In the genomic region with DNA sequence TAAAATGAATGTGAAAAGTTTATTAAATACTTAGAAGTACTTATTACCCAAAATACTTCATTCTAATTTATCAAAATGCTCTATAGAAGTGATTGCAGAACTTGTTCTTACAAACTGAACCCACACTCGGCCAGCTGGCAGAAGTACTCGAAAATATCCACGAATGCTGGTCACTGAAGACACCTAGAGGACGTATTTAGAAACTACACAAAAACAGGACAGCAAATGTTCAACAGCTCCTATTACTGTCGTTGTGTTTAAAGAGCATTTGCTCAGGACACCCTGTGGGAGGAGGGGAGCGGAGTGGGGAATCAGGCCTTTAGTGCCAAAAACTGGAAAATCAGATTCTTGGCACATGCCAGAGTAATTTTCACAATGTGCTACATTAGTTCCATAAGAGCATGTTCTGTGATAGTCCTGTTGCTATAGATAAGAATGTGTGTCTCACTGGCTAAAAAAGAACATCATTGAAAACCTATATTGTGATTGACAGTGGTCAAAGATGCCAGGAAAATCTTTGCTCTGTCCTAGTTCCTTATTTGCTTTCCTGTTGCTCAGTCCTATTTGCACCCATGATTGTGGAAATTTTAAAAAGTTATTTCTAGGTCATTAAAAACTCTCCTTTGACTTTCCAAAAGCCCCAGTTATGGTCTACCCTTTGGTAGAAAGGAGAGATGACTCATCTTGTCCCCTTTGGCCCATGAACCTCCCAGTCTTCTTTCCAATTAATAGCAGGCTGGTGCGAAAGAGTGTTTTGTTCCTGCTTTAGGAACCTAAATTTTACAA, we compare ENCODE assay signal across 8 cellular contexts. TPM values are rescaled to one million over a fixed set of nuclear protein-coding genes. Genes with fewer than 3 reads are reported as not detected.
DNase-seq lines count a peak whose midpoint lies in the region; FAIRE-seq and TF ChIP-seq lines count a peak whose summit lies in the region.

No MANE protein-coding gene starts in this region.

- H3K4me1 Mint-ChIP-seq in activated T-helper 2 cell treated with anti-CD3 and anti-CD28 coated beads, Interferon-gamma antibody, Interleukin-2, Interleukin-4, amounts not matched to agents 10 μg/mL and 5 μg/mL and 100 μg/mL, durations not matched to agents 14 hours and 24 hours and 36 hours (ENCODE audit: low read depth): peaks cover 12% of the 10 kb centered on the region
- H3K4me1 Mint-ChIP-seq in osteocyte (ENCODE audit: unreplicated experiment): peaks cover 18% of the 10 kb centered on the region

- no peak for FAIRE-seq in D721Med (lab: Jason Lieb, UNC)

- no peaks in the 10 kb centered on the region for H3K36me3 Mint-ChIP-seq in activated T-helper 2 cell treated with anti-CD3 and anti-CD28 coated beads, Interferon-gamma antibody, Interleukin-2, Interleukin-4, amounts not matched to agents 10 μg/mL and 5 μg/mL and 100 μg/mL, durations not matched to agents 14 hours and 24 hours and 36 hours (ENCODE audit: low read depth)
- H3K36me3 Mint-ChIP-seq in osteocyte (ENCODE audit: unreplicated experiment): no peaks in the 10 kb centered on the region

- H3K27me3 Mint-ChIP-seq in activated T-helper 2 cell treated with anti-CD3 and anti-CD28 coated beads, Interferon-gamma antibody, Interleukin-2, Interleukin-4, amounts not matched to agents 10 μg/mL and 5 μg/mL and 100 μg/mL, durations not matched to agents 14 hours and 24 hours and 36 hours (ENCODE audit: low read depth): peaks cover 23% of the 10 kb centered on the region
- peaks cover 24% of the 10 kb centered on the region for H3K27me3 Mint-ChIP-seq in osteocyte (ENCODE audit: unreplicated experiment)

- intact Hi-C loops in activated T-helper 2 cell treated with anti-CD3 and anti-CD28 coated beads, Interferon-gamma antibody, Interleukin-2, Interleukin-4, amounts not matched to agents 10 μg/mL and 5 μg/mL and 100 μg/mL, durations not matched to agents 14 hours and 24 hours and 36 hours (cut with micrococcal nuclease): loop anchor here (1.0 to 10.0 kb wide), 8 partner anchors 73 to 647 kb away; no protein-coding TSS in a partner anchor

- TF ChIP-seq CTCF in D721Med (IDR thresholded peaks at IDR 0.05; ENCODE audit: insufficient read depth, missing control alignments) (peak; percentile 71), GM20000 (IDR thresholded peaks at IDR 0.05; ENCODE audit: extremely low read depth, missing control alignments) (peak; percentile 53), osteocyte (IDR thresholded peaks at IDR 0.05) (peak; percentile 76)

- H3K27ac Mint-ChIP-seq in activated T-helper 2 cell treated with anti-CD3 and anti-CD28 coated beads, Interferon-gamma antibody, Interleukin-2, Interleukin-4, amounts not matched to agents 10 μg/mL and 5 μg/mL and 100 μg/mL, durations not matched to agents 14 hours and 24 hours and 36 hours: no peak overlapping the region
- H3K27ac Mint-ChIP-seq in osteocyte (ENCODE audit: unreplicated experiment): peak overlapping the region; percentile 52

- in situ Hi-C loops in KBM-7 (cut with MboI; ENCODE audit: low pct_unique_long_range_greater_than_20kb, low sequenced_read_pairs): no loop called here

- H3K4me3 Mint-ChIP-seq in activated T-helper 2 cell treated with anti-CD3 and anti-CD28 coated beads, Interferon-gamma antibody, Interleukin-2, Interleukin-4, amounts not matched to agents 10 μg/mL and 5 μg/mL and 100 μg/mL, durations not matched to agents 14 hours and 24 hours and 36 hours (ENCODE audit: low read depth): no peak overlapping the region
- H3K4me3 Mint-ChIP-seq in osteocyte (ENCODE audit: unreplicated experiment): no peak overlapping the region

- no peaks in the 10 kb centered on the region for H3K9me3 Mint-ChIP-seq in activated T-helper 2 cell treated with anti-CD3 and anti-CD28 coated beads, Interferon-gamma antibody, Interleukin-2, Interleukin-4, amounts not matched to agents 10 μg/mL and 5 μg/mL and 100 μg/mL, durations not matched to agents 14 hours and 24 hours and 36 hours
- no peaks in the 10 kb centered on the region for H3K9me3 Mint-ChIP-seq in osteocyte (ENCODE audit: unreplicated experiment)

- no peak for DNase-seq in D721Med (ENCODE audit: insufficient read length, low spot score)
- DNase-seq in GM20000 (ENCODE audit: low spot score): peak; percentile 55
- peak; percentile 73 for DNase-seq in KBM-7
- DNase-seq in OCI-M1 (lab: John Stamatoyannopoulos, UW): peak; percentile 83
- peak; percentile 16 for DNase-seq in activated T-helper 2 cell treated with anti-CD3 and anti-CD28 coated beads, Interferon-gamma antibody, Interleukin-2, Interleukin-4, amounts not matched to agents 10 μg/mL and 5 μg/mL and 100 μg/mL, durations not matched to agents 14 hours and 24 hours and 36 hours (ENCODE audit: low spot score)
- peak; percentile 47 for DNase-seq in glomerular endothelial cell (ENCODE audit: extremely low read depth, low read depth, low spot score)
- no peak for DNase-seq in osteocyte (ENCODE audit: extremely low spot score, unreplicated experiment)
- DNase-seq in KG1 (lab: John Stamatoyannopoulos, UW): no peak

RNA-seq across cellular contexts. Expression of a gene that starts 49.0 kb away (rescaled TPM):
- 32.2 and 32.7 TPM in 2 replicates for total RNA-seq in activated T-helper 2 cell treated with anti-CD3 and anti-CD28 coated beads, Interferon-gamma antibody, Interleukin-2, Interleukin-4, amounts not matched to agents 10 μg/mL and 5 μg/mL and 100 μg/mL, durations not matched to agents 14 hours and 24 hours and 36 hours
- 19.7 and 24.9 TPM in 2 replicates for total RNA-seq in glomerular endothelial cell
- 21.5 and 23.1 TPM in 2 replicates for total RNA-seq in osteocyte

Comparison
In these comparisons a context has a peak if more than half of its experiments do, and no peak if none do; other contexts are left out.
1. DNase-seq: peak in GM20000 (single experiment), KBM-7 (single experiment), OCI-M1 (single experiment), activated T-helper 2 cell treated with anti-CD3 and anti-CD28 coated beads, Interferon-gamma antibody, Interleukin-2, Interleukin-4, amounts not matched to agents 10 μg/mL and 5 μg/mL and 100 μg/mL, durations not matched to agents 14 hours and 24 hours and 36 hours (single experiment) and glomerular endothelial cell (single experiment); none in D721Med (single experiment), osteocyte (single experiment) and KG1 (single experiment).
2. Peak in every context shown above with its lines, with median percentiles within 50 percentile points of each other: CTCF ChIP-seq.